In the genomic region with DNA sequence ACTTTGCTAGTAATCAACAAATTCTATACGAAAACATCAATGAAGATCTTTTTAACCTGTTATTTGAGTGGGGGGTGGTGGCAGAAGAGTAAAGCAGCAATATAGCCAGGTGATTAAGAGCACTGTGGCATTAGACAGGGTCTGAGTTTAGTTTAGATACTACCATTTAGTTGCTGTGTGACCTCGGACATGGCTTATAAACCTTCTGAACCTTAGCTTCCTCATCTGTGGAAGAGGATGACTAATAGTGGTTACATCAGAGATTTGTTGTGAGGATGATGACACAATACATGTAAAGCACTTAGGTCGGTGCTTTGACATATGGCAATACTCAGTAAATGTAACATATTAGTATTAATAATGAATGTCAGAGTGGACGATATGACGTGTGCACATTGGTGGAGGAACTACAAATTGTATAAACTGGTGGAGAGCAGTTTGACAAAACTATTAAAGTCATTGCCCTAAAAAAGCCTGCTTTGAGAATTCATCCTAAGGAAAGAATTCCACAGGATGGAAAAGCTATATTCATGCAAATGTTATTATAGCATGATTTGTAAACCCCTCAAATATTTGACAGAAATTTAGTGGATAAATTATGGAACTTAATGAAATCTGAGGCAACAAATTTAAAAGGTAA, we compare ENCODE assay signal across 12 cellular contexts. TPM values are rescaled to one million over a fixed set of nuclear protein-coding genes. Genes with fewer than 3 reads are reported as not detected.
DNase-seq lines count a peak whose midpoint lies in the region; ATAC-seq, FAIRE-seq and TF ChIP-seq lines count a peak whose summit lies in the region.
"Had no signal": no experiment of that assay in that cellular context is flagged by ENCODE, and none has a peak within 500 bp of the region (broad histone marks: within the 10 kb centered on the region; RNA-seq: fewer than 3 reads in every experiment).

No MANE protein-coding gene starts in this region.

- CTCF ChIA-PET in CD8-positive, alpha-beta T cell (lab: Charles Lee) = interaction anchor here (0.6 kb wide), 1 partner anchor 167 kb away, joined by 3 read pairs; no protein-coding TSS in a partner anchor

- H3K9me2 ChIP-seq in Loucy (replicated peaks; ENCODE audit: low read depth, low read length) = no peaks in the 10 kb centered on the region

- intact Hi-C loops in CD8-positive, alpha-beta T cell (cut with DNase I, micrococcal nuclease) = loop anchor here in 1 of 2 experiments (5.0 kb wide), 1 partner anchor 612 kb away; no protein-coding TSS in a partner anchor

- no peak for DNase-seq in CD8-positive, alpha-beta T cell
- peak; percentile 46 for DNase-seq in choroid plexus epithelial cell (ENCODE audit: low read depth)
- no peak for DNase-seq in osteoblast (ENCODE audit: insufficient read length, low spot score, missing footprints)
- DNase-seq in urothelium cell line (ENCODE audit: low spot score) = no peak
- DNase-seq: cortex of kidney, NCI-H2081, testis had no signal

- H3K4me1 Mint-ChIP-seq in CD8-positive, alpha-beta T cell (ENCODE audit: low read depth) = peaks cover 12% of the 10 kb centered on the region

- H3K4me3 ChIP-seq in CD8-positive, alpha-beta T cell (ENCODE audit: low read depth, low read length) = no peak overlapping the region
- H3K4me3 ChIP-seq in Loucy (ENCODE audit: low read length, poor library complexity, severe bottlenecking) (no peak overlapping the region), choroid plexus epithelial cell (ENCODE audit: low read depth, low read length) (no peak overlapping the region), osteoblast (ENCODE audit: insufficient read depth, low read length) (no peak overlapping the region)
- H3K4me3 ChIP-seq: BLaER1 treated with 17β-estradiol and CSF1 and Interleukin-3, amounts not matched to agents 10 nM and 100 nM; testis had no signal

- no peak for TF ChIP-seq CTCF in CD8-positive, alpha-beta T cell (IDR thresholded peaks at IDR 0.05)
- TF ChIP-seq CTCF in Loucy (conservative IDR thresholded peaks at IDR 0.05; ENCODE audit: low read length) (no peak), choroid plexus epithelial cell (conservative IDR thresholded peaks at IDR 0.05; ENCODE audit: low read depth, low read length) (no peak), osteoblast (IDR thresholded peaks at IDR 0.05; ENCODE audit: extremely low read depth, low read depth, low read length) (no peak)

- H3K4me1 ChIP-seq in CD8-positive, alpha-beta T cell (ENCODE audit: insufficient read depth, low read length) = peaks cover 3% of the 10 kb centered on the region
- H3K4me1 ChIP-seq in Loucy (ENCODE audit: insufficient read depth, low read length, poor library complexity, severe bottlenecking) (peaks cover 48% of the 10 kb centered on the region), osteoblast (ENCODE audit: insufficient read depth, low read length) (no peaks in the 10 kb centered on the region)

- H3K27me3 ChIP-seq in CD8-positive, alpha-beta T cell (ENCODE audit: insufficient read depth, low read length) = no peaks in the 10 kb centered on the region
- H3K27me3 ChIP-seq in Loucy (ENCODE audit: insufficient read depth, low read length, poor library complexity, severe bottlenecking) = no peaks in the 10 kb centered on the region
- no peaks in the 10 kb centered on the region for H3K27me3 ChIP-seq in osteoblast (ENCODE audit: insufficient read depth, low read length)
- H3K27me3 ChIP-seq: BLaER1 treated with 17β-estradiol and CSF1 and Interleukin-3, amounts not matched to agents 10 nM and 100 nM; testis had no signal

- no peaks in the 10 kb centered on the region for H3K36me3 ChIP-seq in CD8-positive, alpha-beta T cell (ENCODE audit: insufficient read depth, low read length)
- H3K36me3 ChIP-seq in Loucy (ENCODE audit: insufficient read depth, low read length) = no peaks in the 10 kb centered on the region
- H3K36me3 ChIP-seq in osteoblast (ENCODE audit: insufficient read depth, low read length) = no peaks in the 10 kb centered on the region
- H3K36me3 ChIP-seq: BLaER1 treated with 17β-estradiol and CSF1 and Interleukin-3, amounts not matched to agents 10 nM and 100 nM had no signal

- POLR2A ChIA-PET in CD8-positive, alpha-beta T cell (lab: Charles Lee) = no interaction called here

- no peak for FAIRE-seq in urothelium cell line (lab: Jason Lieb, UNC)

- ATAC-seq in CD8-positive, alpha-beta T cell = peak; percentile 29
- ATAC-seq in GM21447 (IDR thresholded peaks at IDR 0.05; ENCODE audit: unreplicated experiment) (peak; percentile 44), HG03457 (IDR thresholded peaks at IDR 0.05; ENCODE audit: unreplicated experiment) (no peak), HG03135 (IDR thresholded peaks at IDR 0.05; ENCODE audit: unreplicated experiment) (no peak)

- H4K20me1 ChIP-seq in Loucy (ENCODE audit: insufficient read depth, low read length, poor library complexity, severe bottlenecking) = no peaks in the 10 kb centered on the region
- H4K20me1 ChIP-seq in osteoblast (ENCODE audit: insufficient read depth, low read length) = no peaks in the 10 kb centered on the region
- H4K20me1 ChIP-seq: BLaER1 treated with 17β-estradiol and CSF1 and Interleukin-3, amounts not matched to agents 10 nM and 100 nM had no signal

- no peaks in the 10 kb centered on the region for H3F3A ChIP-seq in Loucy (ENCODE audit: low read depth)

- H3K27ac Mint-ChIP-seq in CD8-positive, alpha-beta T cell = no peak overlapping the region

- H3K79me2 ChIP-seq in Loucy (ENCODE audit: insufficient read depth, low read length) (no peaks in the 10 kb centered on the region), osteoblast (ENCODE audit: insufficient read depth, low read length) (no peaks in the 10 kb centered on the region)

- H2AFZ ChIP-seq in Loucy (ENCODE audit: low read length) (peak overlapping the region; percentile 59; the same call in 1 of the 2 replicates), osteoblast (ENCODE audit: low read length) (no peak overlapping the region)

- H3K4me2 ChIP-seq in Loucy (ENCODE audit: low read depth, low read length, poor library complexity, severe bottlenecking) (no peak overlapping the region), osteoblast (ENCODE audit: insufficient read depth, low read length) (no peak overlapping the region)

- no peaks in the 10 kb centered on the region for H3K9me3 ChIP-seq in CD8-positive, alpha-beta T cell (ENCODE audit: low read length)
- H3K9me3 ChIP-seq in Loucy (ENCODE audit: insufficient read depth, low read depth, low read length) = no peaks in the 10 kb centered on the region
- no peaks in the 10 kb centered on the region for H3K9me3 ChIP-seq in osteoblast (ENCODE audit: low read depth, low read length)
- H3K9me3 ChIP-seq: BLaER1 treated with 17β-estradiol and CSF1 and Interleukin-3, amounts not matched to agents 10 nM and 100 nM; testis had no signal

- H3K36me3 Mint-ChIP-seq in CD8-positive, alpha-beta T cell = no peaks in the 10 kb centered on the region

- H3K9me3 Mint-ChIP-seq in CD8-positive, alpha-beta T cell = no peaks in the 10 kb centered on the region

- H3K4me3 Mint-ChIP-seq in CD8-positive, alpha-beta T cell = no peak overlapping the region

- H3K9ac ChIP-seq in Loucy (ENCODE audit: low read depth, low read length, poor library complexity, severe bottlenecking) = no peak overlapping the region
- H3K9ac ChIP-seq: BLaER1 treated with 17β-estradiol and CSF1 and Interleukin-3, amounts not matched to agents 10 nM and 100 nM had no signal

- no peak overlapping the region for H3K27ac ChIP-seq in CD8-positive, alpha-beta T cell (ENCODE audit: low read depth, low read length)
- no peak overlapping the region for H3K27ac ChIP-seq in osteoblast (ENCODE audit: low read depth, low read length)
- H3K27ac ChIP-seq: testis had no signal

- H3K27me3 Mint-ChIP-seq in CD8-positive, alpha-beta T cell (ENCODE audit: low read depth) = no peaks in the 10 kb centered on the region

RNA-seq across cellular contexts. Expression of gene SPAG6, which starts 24.3 kb away (rescaled TPM):
- not detected for total RNA-seq in CD8-positive, alpha-beta T cell
- not detected in 2 replicates for total RNA-seq in osteoblast

RNA-seq across cellular contexts. Expression of gene BMI1, which starts 48.7 kb away (rescaled TPM):
- total RNA-seq in CD8-positive, alpha-beta T cell = 10 to 100 TPM; 46.8 to 50.3 TPM
- total RNA-seq in osteoblast = 64.8 and 73.1 TPM in 2 replicates

RNA-seq across cellular contexts. Expression of gene COMMD3, which starts 53.4 kb away (rescaled TPM):
- 10 to 100 TPM; 19.2 to 22.1 TPM for total RNA-seq in CD8-positive, alpha-beta T cell
- 49.2 and 53.9 TPM in 2 replicates for total RNA-seq in osteoblast

Comparison
In these comparisons a context has a peak if more than half of its experiments do, and no peak if none do; other contexts are left out.
1. ATAC-seq: peak in CD8-positive, alpha-beta T cell (single experiment) and GM21447 (single experiment); none in HG03457 (single experiment) and HG03135 (single experiment).